9 cellular contexts compared by ENCODE assay signal in genomic region chr10:13990918-13991317, GRCh38.
DNase-seq lines count a peak whose midpoint lies in the region; ATAC-seq, FAIRE-seq and TF ChIP-seq lines count a peak whose summit lies in the region.
"Had no signal": no experiment of that assay in that cellular context is flagged by ENCODE, and none has a peak within 500 bp of the region (broad histone marks: within the 10 kb centered on the region; RNA-seq: fewer than 3 reads in every experiment).

No MANE protein-coding gene starts in this region.

- TF ChIP-seq POLR2A in breast epithelium (IDR thresholded peaks at IDR 0.05), result no peak
- TF ChIP-seq POLR2A in endothelial cell of umbilical vein (IDR thresholded peaks at IDR 0.05; ENCODE audit: low read depth, low read length), result no peak
- no peak for TF ChIP-seq POLR2A in uterus (IDR thresholded peaks at IDR 0.05)

- peak overlapping the region; percentile 81 to 90 for H3K27ac ChIP-seq in breast epithelium
- H3K27ac ChIP-seq in endothelial cell of umbilical vein (ENCODE audit: insufficient read depth, low read depth, low read length), result peak overlapping the region; percentile 95
- peak overlapping the region; percentile 59 for H3K27ac ChIP-seq in muscle layer of duodenum (ENCODE audit: low read length)
- H3K27ac ChIP-seq in uterus, result peak overlapping the region; percentile 56 to 59

- H3K27me3 Mint-ChIP-seq in MCF 10A (ENCODE audit: insufficient read depth, unreplicated experiment) (no peaks in the 10 kb centered on the region), T-helper 17 cell (no peaks in the 10 kb centered on the region)

- H3K36me3 ChIP-seq in breast epithelium, result no peaks in the 10 kb centered on the region
- no peaks in the 10 kb centered on the region for H3K36me3 ChIP-seq in endothelial cell of umbilical vein (ENCODE audit: control insufficient read depth in 2 of 2, extremely low read depth in 1 of 2, insufficient read depth in 2 of 2, low read length in 2 of 2)
- no peaks in the 10 kb centered on the region for H3K36me3 ChIP-seq in muscle layer of duodenum (ENCODE audit: control insufficient read depth in 1 of 2, insufficient read depth in 2 of 2, low read length in 2 of 2)
- no peaks in the 10 kb centered on the region for H3K36me3 ChIP-seq in uterus

- peaks cover 7% of the 10 kb centered on the region for H3K4me1 Mint-ChIP-seq in MCF 10A (ENCODE audit: insufficient read depth, unreplicated experiment)
- peaks cover 33% of the 10 kb centered on the region for H3K4me1 Mint-ChIP-seq in T-helper 17 cell

- H3K9ac ChIP-seq in endothelial cell of umbilical vein (replicated peaks; ENCODE audit: extremely low read depth, insufficient read depth, low read length), result peak overlapping the region; percentile 86

- no peaks in the 10 kb centered on the region for H3K27me3 ChIP-seq in breast epithelium
- H3K27me3 ChIP-seq in endothelial cell of umbilical vein (ENCODE audit: control insufficient read depth in 2 of 2, insufficient read depth in 2 of 2, low read length in 2 of 2), result no peaks in the 10 kb centered on the region
- no peaks in the 10 kb centered on the region for H3K27me3 ChIP-seq in muscle layer of duodenum (ENCODE audit: low read depth, low read length)
- no peaks in the 10 kb centered on the region for H3K27me3 ChIP-seq in uterus

- no peaks in the 10 kb centered on the region for H3K9me3 ChIP-seq in breast epithelium
- no peaks in the 10 kb centered on the region for H3K9me3 ChIP-seq in endothelial cell of umbilical vein (replicated peaks; ENCODE audit: control insufficient read depth, insufficient read depth, low read length)
- H3K9me3 ChIP-seq in muscle layer of duodenum (ENCODE audit: control insufficient read depth in 1 of 2, low read length in 2 of 2), result no peaks in the 10 kb centered on the region
- H3K9me3 ChIP-seq in uterus, result no peaks in the 10 kb centered on the region
- H3K9me3 ChIP-seq in T-helper 17 cell (ENCODE audit: control insufficient read depth, low read length, poor library complexity, severe bottlenecking), result no peaks in the 10 kb centered on the region

- no peaks in the 10 kb centered on the region for H4K20me1 ChIP-seq in endothelial cell of umbilical vein (replicated peaks; ENCODE audit: control insufficient read depth, extremely low read depth, insufficient read depth, low read length)

- TF ChIP-seq CTCF in breast epithelium (IDR thresholded peaks at IDR 0.05), result no peak
- no peak for TF ChIP-seq CTCF in MCF 10A (IDR thresholded peaks at IDR 0.05; ENCODE audit: unreplicated experiment)
- no peak for TF ChIP-seq CTCF in endothelial cell of umbilical vein (IDR thresholded peaks at IDR 0.05; ENCODE audit: extremely low read depth in 1 of 2, insufficient read depth in 1 of 2, low read depth in 1 of 2, low read length in 2 of 2)
- TF ChIP-seq CTCF in uterus (IDR thresholded peaks at IDR 0.05), result no peak

- CTCF ChIA-PET in MCF 10A (lab: Yijun Ruan, JAX), result no interaction called here
- CTCF ChIA-PET in endothelial cell of umbilical vein (lab: Charles Lee), result interaction anchor here (1.4 to 3.1 kb wide), 6 partner anchors 45 to 206 kb away, joined by 3 to 15 read pairs (median 6); no protein-coding TSS in a partner anchor

- H3K36me3 Mint-ChIP-seq in MCF 10A (ENCODE audit: insufficient read depth, unreplicated experiment), result no peaks in the 10 kb centered on the region
- H3K36me3 Mint-ChIP-seq in T-helper 17 cell (ENCODE audit: low read depth), result no peaks in the 10 kb centered on the region

- DNase-seq in breast epithelium (ENCODE audit: low spot score in 2 of 2), result peak in 1 of 2 donors; percentile 39
- DNase-seq in MCF 10A (ENCODE audit: unreplicated experiment), result no peak
- peak; percentile 69 for DNase-seq in endothelial cell of umbilical vein (ENCODE audit: low read depth, low spot score)
- peak in 1 of 2 donors; percentile 46 for DNase-seq in uterus
- no peak for DNase-seq in activated T-cell treated with anti-CD3 and anti-CD28 coated beads, Interleukin-2, amount 50 U/mL, for 48 hours
- DNase-seq in T-helper 17 cell, result no peak
- DNase-seq: activated CD4-positive, alpha-beta T cell treated with anti-CD3 and anti-CD28 coated beads, Interleukin-2, amount 50 U/mL, for 1 hour had no signal

- H3K79me2 ChIP-seq in endothelial cell of umbilical vein (ENCODE audit: control insufficient read depth, insufficient read depth, low read length), result peaks cover 11% of the 10 kb centered on the region

- POLR2A ChIA-PET in MCF 10A (lab: Yijun Ruan, JAX) (no interaction called here), endothelial cell of umbilical vein (lab: Charles Lee) (interaction anchor here (0.6 to 0.8 kb wide), 2 partner anchors 96 to 99 kb away, joined by 3 to 5 read pairs; no protein-coding TSS in a partner anchor)

- H3K4me2 ChIP-seq in endothelial cell of umbilical vein (ENCODE audit: insufficient read depth, low read length), result peak overlapping the region; percentile 80

- no peaks in the 10 kb centered on the region for H3K9me1 ChIP-seq in endothelial cell of umbilical vein (replicated peaks; ENCODE audit: control insufficient read depth, extremely low read depth, insufficient read depth, low read length)

- BruUV-seq in MCF 10A (replicated peaks; lab: Mats Ljungman, UMichigan) (no TSS peak), endothelial cell of umbilical vein (replicated peaks; lab: Mats Ljungman, UMichigan) (TSS peak; percentile 23)

- H3K9me3 Mint-ChIP-seq in MCF 10A (ENCODE audit: unreplicated experiment), result no peaks in the 10 kb centered on the region

- no peak for ATAC-seq in T-helper 17 cell
- no peak for ATAC-seq in HG03378 (IDR thresholded peaks at IDR 0.05; ENCODE audit: unreplicated experiment)

- no peak for FAIRE-seq in endothelial cell of umbilical vein (lab: Jason Lieb, UNC)

- intact Hi-C loops in breast epithelium (cut with DNase I; ENCODE audit: low total_unique reads) (no loop called here), MCF 10A (cut with micrococcal nuclease) (no loop called here), endothelial cell of umbilical vein (cut with micrococcal nuclease) (loop anchor here (1.0 to 2.0 kb wide), 6 partner anchors 17 to 204 kb away; no protein-coding TSS in a partner anchor), uterus (cut with DNase I; ENCODE audit: low total_unique reads) (no loop called here)

- H3K4me1 ChIP-seq in breast epithelium (peaks cover 0 to 23% of the 10 kb centered on the region in 2 donors), endothelial cell of umbilical vein (ENCODE audit: control insufficient read depth, extremely low read depth, insufficient read depth, low read length) (peaks cover 68% of the 10 kb centered on the region), muscle layer of duodenum (ENCODE audit: control insufficient read depth in 1 of 2, insufficient read depth in 2 of 2, low read length in 2 of 2) (peaks cover 0 to 28% of the 10 kb centered on the region in 2 donors), uterus (no peaks in the 10 kb centered on the region)

- dilution Hi-C loops in endothelial cell of umbilical vein (cut with MboI; ENCODE audit: extremely low pct_ligation_motif_present, low sequenced_read_pairs), result no loop called here

- peak overlapping the region; percentile 16 to 51 (median 18) for H3K4me3 ChIP-seq in breast epithelium
- H3K4me3 ChIP-seq in endothelial cell of umbilical vein (replicated peaks in 1 of 3; ENCODE audit: insufficient read depth in 1 of 3, low read depth in 1 of 3, low read length in 3 of 3), result peak overlapping the region in 1 of 3 experiments; percentile 36
- peak overlapping the region in 1 of 2 donors; percentile 2 for H3K4me3 ChIP-seq in muscle layer of duodenum (ENCODE audit: low read depth in 1 of 2, low read length in 2 of 2)
- no peak overlapping the region for H3K4me3 ChIP-seq in uterus

- H2AFZ ChIP-seq in endothelial cell of umbilical vein (ENCODE audit: low read depth, low read length), result no peak overlapping the region

- H3K27ac Mint-ChIP-seq in MCF 10A (ENCODE audit: low read depth, unreplicated experiment) (no peak overlapping the region), T-helper 17 cell (no peak overlapping the region)

- H3K4me3 Mint-ChIP-seq in MCF 10A (ENCODE audit: unreplicated experiment) (no peak overlapping the region), T-helper 17 cell (no peak overlapping the region)

TF ChIP-seq in endothelial cell of umbilical vein, 7 proteins besides CTCF, POLR2A, EP300 and RAD21:
- TF ChIP-seq MAX (IDR thresholded peaks at IDR 0.05; ENCODE audit: insufficient read depth, insufficient read length), result no peak
- TF ChIP-seq GATA2 (IDR thresholded peaks at IDR 0.05; ENCODE audit: insufficient read depth, insufficient read length, low read depth, low read length), result peak; percentile 57

Comparison
In these comparisons a context has a peak if more than half of its experiments do, and no peak if none do; other contexts are left out.
1. H3K4me3 ChIP-seq: peak in breast epithelium (3 of 3); none in uterus (0 of 2).
2. Peak in every context shown above with its lines, with median percentiles within 50 percentile points of each other: H3K27ac ChIP-seq.